Comparison of ENCODE assay signal across 11 cellular contexts in genomic region chr7:143280160-143280559, GRCh38. TPM values are rescaled to one million over a fixed set of nuclear protein-coding genes. Genes with fewer than 3 reads are reported as not detected.
A peak's percentile ranks its signal among the peaks of the same experiment; 100 is the strongest.
DNase-seq lines count a peak whose midpoint lies in the region; ATAC-seq and TF ChIP-seq lines count a peak whose summit lies in the region.
"Had no signal": no experiment of that assay in that cellular context is flagged by ENCODE, and none has a peak within 500 bp of the region (broad histone marks: within the 10 kb centered on the region; RNA-seq: fewer than 3 reads in every experiment).

No MANE protein-coding gene starts in this region.

- H3K9me3 ChIP-seq in CD4-positive, alpha-beta memory T cell (ENCODE audit: control insufficient read depth in 1 of 2, low read length in 2 of 2): no peaks in the 10 kb centered on the region
- H3K9me3 ChIP-seq in Peyer's patch (no peaks in the 10 kb centered on the region), endocrine pancreas (ENCODE audit: control insufficient read depth, low read length) (no peaks in the 10 kb centered on the region)
- H3K9me3 ChIP-seq: ovary had no signal

- H3K27ac ChIP-seq in CD4-positive, alpha-beta memory T cell (ENCODE audit: low read depth, low read length): peak overlapping the region; percentile 74
- H3K27ac ChIP-seq in Peyer's patch: peak overlapping the region; percentile 19 to 72 (median 29)

- ATAC-seq in GM18870 (IDR thresholded peaks at IDR 0.05; ENCODE audit: unreplicated experiment): no peak

- POLR2A ChIA-PET in CD4-positive, alpha-beta memory T cell (lab: Charles Lee; ENCODE audit: partially characterized antibody): interaction anchor here (0.9 to 3.9 kb wide), 23 partner anchors 8 to 483 kb away, joined by 3 to 62 read pairs (median 5); partner anchors contain the start of genes CASP2, GSTK1 and ZYX

- CTCF ChIA-PET in CD4-positive, alpha-beta memory T cell (lab: Charles Lee; ENCODE audit: partially characterized antibody): interaction anchor here (0.8 to 8.6 kb wide), 18 partner anchors 8 to 136 kb away, joined by 3 to 82 read pairs (median 5); partner anchors contain the start of genes CASP2, EPHA1 and GSTK1

- no peaks in the 10 kb centered on the region for H3K36me3 ChIP-seq in CD4-positive, alpha-beta memory T cell (ENCODE audit: insufficient read depth, low read length)
- H3K36me3 ChIP-seq in Peyer's patch (no peaks in the 10 kb centered on the region), endocrine pancreas (ENCODE audit: control insufficient read depth, insufficient read depth, low read length) (no peaks in the 10 kb centered on the region)
- H3K36me3 ChIP-seq: ovary had no signal

- peak overlapping the region; percentile 61 to 89 (median 81) for H3K4me3 Mint-ChIP-seq in CD4-positive, alpha-beta memory T cell
- H3K4me3 Mint-ChIP-seq in progenitor cell of endocrine pancreas (ENCODE audit: low read depth): no peak overlapping the region

- H3K36me3 Mint-ChIP-seq in CD4-positive, alpha-beta memory T cell: no peaks in the 10 kb centered on the region
- no peaks in the 10 kb centered on the region for H3K36me3 Mint-ChIP-seq in progenitor cell of endocrine pancreas (ENCODE audit: insufficient read depth)

- H3K27me3 Mint-ChIP-seq in CD4-positive, alpha-beta memory T cell: no peaks in the 10 kb centered on the region
- H3K27me3 Mint-ChIP-seq in progenitor cell of endocrine pancreas: no peaks in the 10 kb centered on the region

- DNase-seq in CD4-positive, alpha-beta memory T cell: no peak
- DNase-seq in Peyer's patch (no peak), progenitor cell of endocrine pancreas (ENCODE audit: low spot score, unreplicated experiment) (no peak), SKM-1 treated with dmso at 0.1 percent for 144 hours (lab: John Stamatoyannopoulos, UW; ENCODE audit: unreplicated experiment) (no peak), head of caudate nucleus (no peak)
- no peak for DNase-seq in activated CD8-positive, alpha-beta memory T cell treated with anti-CD3 and anti-CD28 coated beads, Interleukin-2, amount 50 U/mL, for 48 hours
- DNase-seq: glutamatergic neuron, ovary had no signal

- no peak for TF ChIP-seq POLR2A in Peyer's patch (IDR thresholded peaks at IDR 0.05)

- no peaks in the 10 kb centered on the region for H3K9me3 Mint-ChIP-seq in CD4-positive, alpha-beta memory T cell
- H3K9me3 Mint-ChIP-seq in progenitor cell of endocrine pancreas (ENCODE audit: low read depth): no peaks in the 10 kb centered on the region

- peaks cover 33% of the 10 kb centered on the region for H3K4me1 ChIP-seq in CD4-positive, alpha-beta memory T cell (ENCODE audit: insufficient read depth, low read length)
- H3K4me1 ChIP-seq in Peyer's patch (peaks cover 0 to 15% (median 7%) of the 10 kb centered on the region in 4 donors), endocrine pancreas (ENCODE audit: control insufficient read depth, insufficient read depth, low read length) (no peaks in the 10 kb centered on the region)

- H3K9ac ChIP-seq in endocrine pancreas (ENCODE audit: control insufficient read depth, insufficient read depth, low read length): no peak overlapping the region

- H3K4me3 ChIP-seq in CD4-positive, alpha-beta memory T cell (ENCODE audit: low read length in 2 of 2): peak overlapping the region in 1 of 2 donors; percentile 48
- H3K4me3 ChIP-seq in Peyer's patch: peak overlapping the region in 1 of 4 donors; percentile 7
- H3K4me3 ChIP-seq in endocrine pancreas (ENCODE audit: control insufficient read depth, insufficient read depth, low read length): peak overlapping the region; percentile 0
- H3K4me3 ChIP-seq: ovary had no signal

- H3K4me1 Mint-ChIP-seq in CD4-positive, alpha-beta memory T cell: peaks cover 34 to 43% (median 40%) of the 10 kb centered on the region in 4 donors
- peaks cover 32% of the 10 kb centered on the region for H3K4me1 Mint-ChIP-seq in progenitor cell of endocrine pancreas (ENCODE audit: low read depth)

- H3K27ac Mint-ChIP-seq in CD4-positive, alpha-beta memory T cell: peak overlapping the region; percentile 83 to 97 (median 94)
- H3K27ac Mint-ChIP-seq in progenitor cell of endocrine pancreas: peak overlapping the region; percentile 89

- TF ChIP-seq CTCF in Peyer's patch (IDR thresholded peaks at IDR 0.05): no peak
- no peak for TF ChIP-seq CTCF in progenitor cell of endocrine pancreas (IDR thresholded peaks at IDR 0.05; ENCODE audit: unreplicated experiment)

- no peaks in the 10 kb centered on the region for H3K27me3 ChIP-seq in CD4-positive, alpha-beta memory T cell (ENCODE audit: insufficient read depth, low read length)
- no peaks in the 10 kb centered on the region for H3K27me3 ChIP-seq in Peyer's patch
- no peaks in the 10 kb centered on the region for H3K27me3 ChIP-seq in endocrine pancreas (ENCODE audit: control insufficient read depth, insufficient read depth, low read length)
- H3K27me3 ChIP-seq: ovary had no signal

- intact Hi-C loops in CD4-positive, alpha-beta memory T cell (cut with micrococcal nuclease): no loop called here
- intact Hi-C loops in head of caudate nucleus (cut with DNase I): no loop called here

RNA-seq across cellular contexts. Expression of gene TMEM139, which starts 4.6 kb away (rescaled TPM):
- 1 to 10 TPM in 1 of 2 experiments, under 1 TPM in 1; 0.61 to 1.8 TPM for total RNA-seq in CD4-positive, alpha-beta memory T cell
- polyA plus RNA-seq in CD4-positive, alpha-beta memory T cell: 1 to 10 TPM; 1.0 to 2.1 TPM
- total RNA-seq in Peyer's patch (100 to 1,000 TPM in 3 of 4 donors, 10 to 100 TPM in 1; 54.5 to 162 (median 130) TPM), progenitor cell of endocrine pancreas (4.7 and 5.1 TPM in 2 replicates)

RNA-seq across cellular contexts. Expression of gene CASP2, which starts 8.0 kb away (rescaled TPM):
- total RNA-seq in CD4-positive, alpha-beta memory T cell: 10 to 100 TPM; 94.3 to 96.1 TPM
- 10 to 100 TPM in 1 of 2 donors, 1 to 10 TPM in 1; 5.3 to 29.2 TPM for polyA plus RNA-seq in CD4-positive, alpha-beta memory T cell
- total RNA-seq in Peyer's patch (10 to 100 TPM; 34.8 to 43.7 (median 38.3) TPM), progenitor cell of endocrine pancreas (65.5 and 68.9 TPM in 2 replicates)

RNA-seq across cellular contexts. Expression of gene GSTK1, which starts 16.9 kb away (rescaled TPM):
- 100 to 1,000 TPM; 469 to 482 TPM for total RNA-seq in CD4-positive, alpha-beta memory T cell
- polyA plus RNA-seq in CD4-positive, alpha-beta memory T cell: 100 to 1,000 TPM; 692 to 748 TPM
- total RNA-seq in Peyer's patch (100 to 1,000 TPM; 202 to 580 (median 484) TPM), progenitor cell of endocrine pancreas (110 and 114 TPM in 2 replicates)

RNA-seq across cellular contexts. Expression of gene CLCN1, which starts 35.8 kb away (rescaled TPM):
- not detected for total RNA-seq in CD4-positive, alpha-beta memory T cell
- polyA plus RNA-seq in CD4-positive, alpha-beta memory T cell: under 1 TPM in 1 of 2 donors, not detected in 1; 0.06 TPM
- total RNA-seq in Peyer's patch: 1 to 10 TPM in 3 of 4 donors, not detected in 1; 1.1 to 6.5 (median 2.5) TPM
- 0.09 and 0.14 TPM in 2 replicates for total RNA-seq in progenitor cell of endocrine pancreas
- polyA plus RNA-seq: ovary had no signal

RNA-seq across cellular contexts. Expression of gene TAS2R40, which starts 58.3 kb away (rescaled TPM):
- total RNA-seq in CD4-positive, alpha-beta memory T cell: not detected
- polyA plus RNA-seq in CD4-positive, alpha-beta memory T cell: not detected
- total RNA-seq in Peyer's patch: not detected
- total RNA-seq in progenitor cell of endocrine pancreas: not detected in 2 replicates
- total RNA-seq: bronchial epithelial cell, ovary had no signal
- polyA plus RNA-seq: ovary had no signal
